11 cellular contexts compared by ENCODE assay signal in genomic region chr3:58577269-58577821, GRCh38. TPM values are rescaled to one million over a fixed set of nuclear protein-coding genes. Genes with fewer than 3 reads are reported as not detected.
A peak's percentile ranks its signal among the peaks of the same experiment; 100 is the strongest.
DNase-seq lines count a peak whose midpoint lies in the region; ATAC-seq and TF ChIP-seq lines count a peak whose summit lies in the region.
"Had no signal": no experiment of that assay in that cellular context is flagged by ENCODE, and none has a peak within 500 bp of the region (broad histone marks: within the 10 kb centered on the region; RNA-seq: fewer than 3 reads in every experiment).

Gene FAM107A, minus strand, starts transcription at chr3:58577391. Its CDS starts 7,531 bp downstream, at chr3:58569860.

- no peak within 1 kb of the TSS for H4K91ac ChIP-seq in neuronal stem cell (ENCODE audit: low read depth, low read length, poor library complexity)

- POLR2A ChIA-PET in GM10248 (lab: Yijun Ruan, JAX), result no interaction called here

- H3K36me3 ChIP-seq in ACC112 (ENCODE audit: insufficient read depth, low read length) (no peaks in the 10 kb centered on the region), neuronal stem cell (replicated peaks in 1 of 2; ENCODE audit: control insufficient read depth in 2 of 2, insufficient read depth in 2 of 2, low read length in 2 of 2) (no peaks in the 10 kb centered on the region)

- H4K8ac ChIP-seq in neuronal stem cell (ENCODE audit: low read depth, low read length), result no peak within 1 kb of the TSS

- no peak within 1 kb of the TSS for H3K9ac ChIP-seq in neuronal stem cell (ENCODE audit: low read depth, low read length, poor library complexity)

- WGBS in neuronal stem cell (ENCODE audit: extremely low coverage in 2 of 2, insufficient read length in 2 of 2, insufficient replicate concordance in 1 of 2), 2 donors, result no CpG with 5 or more reads among the region's 12 CpGs

- peak within 1 kb of the TSS; percentile 22 for H2AK5ac ChIP-seq in neuronal stem cell (ENCODE audit: low read depth, low read length)

- H3K27ac ChIP-seq in ACC112 (ENCODE audit: low read depth, low read length) (peak within 1 kb of the TSS; percentile 28; the same call in 1 of the 2 replicates), neuronal stem cell (replicated peaks; ENCODE audit: low read length) (no peak within 1 kb of the TSS)

- H2AFZ ChIP-seq in ACC112 (ENCODE audit: low read length, unreplicated experiment) (no peak within 1 kb of the TSS), neuronal stem cell (ENCODE audit: low read length) (peak within 1 kb of the TSS; percentile 30)

- no peak within 1 kb of the TSS for H2BK15ac ChIP-seq in neuronal stem cell (ENCODE audit: low read length)

- peak in 51 of 56 donors; percentile 8 to 84 (median 57) for DNase-seq in amygdala (lab: John Stamatoyannopoulos, UW)
- DNase-seq in Right ventricle myocardium inferior (ENCODE audit: missing footprints), result peak; percentile 72
- no peak for DNase-seq in neuronal stem cell (ENCODE audit: low spot score)
- no peak for DNase-seq in GM10248 (ENCODE audit: extremely low spot score)
- DNase-seq: NCI-H1930; stimulated activated naive CD4-positive, alpha-beta T cell had no signal

- H2BK5ac ChIP-seq in neuronal stem cell (ENCODE audit: low read length), result peak within 1 kb of the TSS; percentile 2

- H3K27me3 ChIP-seq in ACC112 (ENCODE audit: insufficient read depth, low read length) (no peaks in the 10 kb centered on the region), neuronal stem cell (ENCODE audit: control insufficient read depth in 3 of 3, insufficient read depth in 3 of 3, low read depth in 1 of 3, low read length in 3 of 3) (no peaks in the 10 kb centered on the region)

- CTCF ChIA-PET in GM10248 (lab: Yijun Ruan, JAX), result interaction anchor here (3.5 to 25.5 kb wide), 2 partner anchors 9 to 57 kb away, joined by 16 to 384 read pairs; no protein-coding TSS in a partner anchor

- no peaks in the 10 kb centered on the region for H3K79me2 ChIP-seq in ACC112 (ENCODE audit: control insufficient read depth, insufficient read depth, low read length, unreplicated experiment)

- TF ChIP-seq CTCF in GM10248 (IDR thresholded peaks at IDR 0.05; ENCODE audit: control extremely low read depth, extremely low read depth, low read depth, missing control alignments), result no peak

- intact Hi-C loops in Right ventricle myocardium inferior (cut with DNase I), result no loop called here

- H3K79me1 ChIP-seq in neuronal stem cell (ENCODE audit: low read depth, low read length), result no peaks in the 10 kb centered on the region

- H3K23ac ChIP-seq in neuronal stem cell (ENCODE audit: low read depth, low read length, poor library complexity), result no peak within 1 kb of the TSS

- H3K18ac ChIP-seq in neuronal stem cell (ENCODE audit: low read length), result peak within 1 kb of the TSS; percentile 84

- no peak within 1 kb of the TSS for H3K4ac ChIP-seq in neuronal stem cell (ENCODE audit: low read length)

- peaks cover 5% of the 10 kb centered on the region for H3K4me1 ChIP-seq in ACC112 (ENCODE audit: control insufficient read depth, insufficient read depth, low read length, unreplicated experiment)
- peaks cover 26 to 31% of the 10 kb centered on the region in 2 donors for H3K4me1 ChIP-seq in neuronal stem cell (ENCODE audit: control insufficient read depth in 2 of 2, insufficient read depth in 1 of 2, low read depth in 1 of 2, low read length in 2 of 2)

- no peak within 1 kb of the TSS for H3K4me2 ChIP-seq in neuronal stem cell (ENCODE audit: insufficient read depth, low read length, poor library complexity, severe bottlenecking)

- peak within 1 kb of the TSS; percentile 7; the same call in 1 of the 2 replicates for H3K4me3 ChIP-seq in ACC112 (ENCODE audit: low read depth, low read length)
- H3K4me3 ChIP-seq in neuronal stem cell (ENCODE audit: low read length in 2 of 2), result no peak within 1 kb of the TSS

- H3K9me3 ChIP-seq in neuronal stem cell (replicated peaks in 1 of 2; ENCODE audit: control insufficient read depth in 2 of 2, insufficient read depth in 1 of 2, low read depth in 1 of 2, low read length in 2 of 2), result peaks cover 0 to 1% of the 10 kb centered on the region in 2 donors

- peak; percentile 73 for ATAC-seq in Right ventricle myocardium inferior
- no peak for ATAC-seq in GM21360 (IDR thresholded peaks at IDR 0.05; ENCODE audit: unreplicated experiment)
- no peak for ATAC-seq in GM19023 (IDR thresholded peaks at IDR 0.05; ENCODE audit: unreplicated experiment)
- ATAC-seq in HG02973 (IDR thresholded peaks at IDR 0.05; ENCODE audit: unreplicated experiment), result no peak

- H2BK12ac ChIP-seq in neuronal stem cell (ENCODE audit: low read length), result no peak within 1 kb of the TSS

- no peak within 1 kb of the TSS for H3K14ac ChIP-seq in neuronal stem cell (ENCODE audit: low read length)

- H2BK120ac ChIP-seq in neuronal stem cell (ENCODE audit: low read depth, low read length), result no peak within 1 kb of the TSS

RNA-seq across cellular contexts. Expression of gene FAM107A, which starts in this region (rescaled TPM):
- 82.9 TPM for total RNA-seq in Right ventricle myocardium inferior
- polyA plus RNA-seq in neuronal stem cell (2013, experiment 1 of 2), result 2.1 TPM
- polyA plus RNA-seq in neuronal stem cell (2013, experiment 2 of 2), result 2.0 TPM
- polyA plus RNA-seq: CD14-positive monocyte had no signal

Comparison
In these comparisons a context has a peak if more than half of its experiments do, and no peak if none do; other contexts are left out.
1. DNase-seq: peak in amygdala (51 of 56) and Right ventricle myocardium inferior (single experiment); none in neuronal stem cell (single experiment) and GM10248 (single experiment).